ENCODE assay signal across 13 cellular contexts in the genomic region with DNA sequence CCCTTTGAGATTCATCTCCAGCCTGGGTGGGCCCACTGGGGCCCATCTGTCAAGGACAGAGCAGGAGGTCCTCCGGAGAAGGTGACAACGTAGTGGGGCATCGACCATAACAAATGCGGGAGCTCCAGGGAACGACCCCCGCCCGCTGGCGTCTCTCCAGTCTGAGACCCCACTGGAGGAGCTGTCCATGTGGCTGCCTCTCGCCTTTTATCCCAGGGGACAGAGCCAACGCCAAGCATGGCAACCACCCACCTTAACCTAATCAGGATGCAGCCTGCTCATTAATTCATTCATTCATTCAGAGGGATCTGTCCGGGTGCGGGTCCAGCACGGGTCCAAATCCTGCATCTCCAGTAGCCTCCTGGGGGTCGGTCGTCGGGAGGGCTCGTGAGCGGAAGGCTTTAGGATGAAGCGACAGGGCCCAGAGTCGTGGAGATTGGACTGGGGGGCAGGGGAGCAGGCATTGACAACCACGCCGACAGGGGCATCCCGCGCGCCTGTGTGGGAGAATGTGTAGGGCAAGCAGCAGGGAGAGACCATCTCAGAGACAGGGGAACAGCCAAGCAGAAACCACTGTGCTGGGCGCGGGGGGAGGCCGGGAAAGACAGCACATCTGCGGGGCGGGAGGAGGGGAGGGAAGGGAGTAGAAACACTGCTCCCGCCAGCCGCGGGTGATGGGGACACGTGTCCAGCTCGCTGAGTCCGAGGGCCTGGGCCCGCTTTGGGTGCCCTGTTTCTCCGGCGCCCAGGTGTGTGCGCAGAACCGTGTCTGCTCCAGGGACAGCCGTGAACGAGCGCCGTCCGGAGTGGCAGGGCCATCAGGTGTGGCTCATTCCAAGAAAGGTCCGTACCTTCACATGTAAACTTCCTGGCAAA. TPM values are rescaled to one million over a fixed set of nuclear protein-coding genes. Genes with fewer than 3 reads are reported as not detected.
DNase-seq lines count a peak whose midpoint lies in the region; ATAC-seq and TF ChIP-seq lines count a peak whose summit lies in the region.
"Had no signal": no experiment of that assay in that cellular context is flagged by ENCODE, and none has a peak within 500 bp of the region (broad histone marks: within the 10 kb centered on the region; RNA-seq: fewer than 3 reads in every experiment).

No MANE protein-coding gene starts in this region.

- H3K79me1 ChIP-seq in neuronal stem cell (ENCODE audit: low read depth, low read length) = no peaks in the 10 kb centered on the region

- no peak overlapping the region for H2BK5ac ChIP-seq in neuronal stem cell (ENCODE audit: low read length)

- intact Hi-C loops in activated T-helper 1 cell treated with anti-CD3 and anti-CD28 coated beads, Interleukin-12 subunit alpha, Interleukin-12 subunit beta, Interleukin-2, Interleukin-4 antibody, amounts not matched to agents 30 ng/mL and 10 ng/mL and 1 ng/mL, durations not matched to agents 14 hours and 24 hours and 36 hours (cut with micrococcal nuclease) = no loop called here

- TF ChIP-seq CTCF in RWPE1 (conservative IDR thresholded peaks at IDR 0.05; ENCODE audit: low read depth) = no peak

- CTCF ChIA-PET in RWPE1 (lab: Yijun Ruan, JAX) = interaction anchor here (0.6 kb wide), 1 partner anchor 78 kb away, joined by 3 read pairs; no protein-coding TSS in a partner anchor

- DNase-seq in T-helper 1 cell (no peak), neuronal stem cell (ENCODE audit: low spot score) (no peak), RWPE1 (ENCODE audit: low spot score) (no peak)
- DNase-seq in activated T-helper 1 cell treated with anti-CD3 and anti-CD28 coated beads, Interleukin-12 subunit alpha, Interleukin-12 subunit beta, Interleukin-2, Interleukin-4 antibody, amounts not matched to agents 30 ng/mL and 10 ng/mL and 1 ng/mL, durations not matched to agents 14 hours and 24 hours and 36 hours (ENCODE audit: low spot score) = no peak
- DNase-seq in stimulated activated CD4-positive, alpha-beta T cell treated with anti-CD3 and anti-CD28 coated beads, Interleukin-12 subunit alpha, Interleukin-12 subunit beta, amount 100 ng/mL, for 4 hours = no peak
- DNase-seq: activated gamma-delta T cell, gastrocnemius medialis, NCI-H510A had no signal

- H3K14ac ChIP-seq in neuronal stem cell (ENCODE audit: low read length) = no peak overlapping the region

- ATAC-seq in HG03135 (IDR thresholded peaks at IDR 0.05; ENCODE audit: unreplicated experiment) = no peak
- ATAC-seq: gastrocnemius medialis had no signal

- no peak overlapping the region for H2BK120ac ChIP-seq in neuronal stem cell (ENCODE audit: low read depth, low read length)

- H3K36me3 ChIP-seq in iPS-15b (ENCODE audit: control insufficient read depth, insufficient read depth, low read length) (no peaks in the 10 kb centered on the region), neuronal stem cell (replicated peaks in 1 of 2; ENCODE audit: control insufficient read depth in 2 of 2, insufficient read depth in 2 of 2, low read length in 2 of 2) (no peaks in the 10 kb centered on the region)
- H3K36me3 ChIP-seq: gastrocnemius medialis had no signal

- H3K4me3 ChIP-seq in iPS-15b (ENCODE audit: low read depth, low read length) (peak overlapping the region; percentile 50), neuronal stem cell (ENCODE audit: low read length in 2 of 2) (no peak overlapping the region)

- H3K27ac ChIP-seq in neuronal stem cell (replicated peaks; ENCODE audit: low read length) = no peak overlapping the region
- no peak overlapping the region for H3K27ac ChIP-seq in RWPE1
- H3K27ac ChIP-seq: 22Rv1, gastrocnemius medialis, Peyer's patch had no signal

- no peak overlapping the region for H4K8ac ChIP-seq in neuronal stem cell (ENCODE audit: low read depth, low read length)

- no peaks in the 10 kb centered on the region for H3K4me1 ChIP-seq in iPS-15b (ENCODE audit: control insufficient read depth, insufficient read depth, low read length)
- peaks cover 2 to 4% of the 10 kb centered on the region in 2 donors for H3K4me1 ChIP-seq in neuronal stem cell (ENCODE audit: control insufficient read depth in 2 of 2, insufficient read depth in 1 of 2, low read depth in 1 of 2, low read length in 2 of 2)

- peak overlapping the region; percentile 58 for H2AK5ac ChIP-seq in neuronal stem cell (ENCODE audit: low read depth, low read length)

- H3K9ac ChIP-seq in iPS-15b (ENCODE audit: low read depth, low read length) (no peak overlapping the region), neuronal stem cell (ENCODE audit: low read depth, low read length, poor library complexity) (no peak overlapping the region)

- no CpG with 5 or more reads among the region's 47 CpGs for WGBS in neuronal stem cell (ENCODE audit: extremely low coverage in 2 of 2, insufficient read length in 2 of 2, insufficient replicate concordance in 1 of 2), 2 donors

- H4K91ac ChIP-seq in neuronal stem cell (ENCODE audit: low read depth, low read length, poor library complexity) = no peak overlapping the region

- peaks cover 4% of the 10 kb centered on the region for H3K9me3 ChIP-seq in iPS-15b (ENCODE audit: control insufficient read depth, insufficient read depth, low read length)
- peaks cover 12 to 26% of the 10 kb centered on the region in 2 donors for H3K9me3 ChIP-seq in neuronal stem cell (replicated peaks in 1 of 2; ENCODE audit: control insufficient read depth in 2 of 2, insufficient read depth in 1 of 2, low read depth in 1 of 2, low read length in 2 of 2)
- H3K9me3 ChIP-seq: gastrocnemius medialis, Peyer's patch had no signal

- no peak overlapping the region for H2AFZ ChIP-seq in neuronal stem cell (ENCODE audit: low read length)

- peak overlapping the region; percentile 66 for H3K4me3 Mint-ChIP-seq in T-helper 1 cell treated with Interleukin-12 subunit alpha and Interleukin-12 subunit beta and Interleukin-4 antibody, amounts not matched to agents 30 μg/mL and 1 μg/mL, for 36 hours
- H3K4me3 Mint-ChIP-seq in activated T-helper 1 cell treated with anti-CD3 and anti-CD28 coated beads, Interleukin-12 subunit alpha, Interleukin-12 subunit beta, Interleukin-2, Interleukin-4 antibody, amounts not matched to agents 30 ng/mL and 10 ng/mL and 1 ng/mL, durations not matched to agents 14 hours and 24 hours and 36 hours = peak overlapping the region; percentile 80

- H3K27ac Mint-ChIP-seq in T-helper 1 cell treated with Interleukin-12 subunit alpha and Interleukin-12 subunit beta and Interleukin-4 antibody, amounts not matched to agents 30 μg/mL and 1 μg/mL, for 36 hours = no peak overlapping the region
- no peak overlapping the region for H3K27ac Mint-ChIP-seq in activated T-helper 1 cell treated with anti-CD3 and anti-CD28 coated beads, Interleukin-12 subunit alpha, Interleukin-12 subunit beta, Interleukin-2, Interleukin-4 antibody, amounts not matched to agents 30 ng/mL and 10 ng/mL and 1 ng/mL, durations not matched to agents 14 hours and 24 hours and 36 hours

- no peak overlapping the region for H2BK12ac ChIP-seq in neuronal stem cell (ENCODE audit: low read length)

- peak overlapping the region; percentile 27 for H3K18ac ChIP-seq in neuronal stem cell (ENCODE audit: low read length)

- POLR2A ChIA-PET in RWPE1 (lab: Yijun Ruan, JAX; ENCODE audit: low non-redundant PET) = no interaction called here

- no peak overlapping the region for H2BK15ac ChIP-seq in neuronal stem cell (ENCODE audit: low read length)

- H3K36me3 Mint-ChIP-seq in T-helper 1 cell treated with Interleukin-12 subunit alpha and Interleukin-12 subunit beta and Interleukin-4 antibody, amounts not matched to agents 30 μg/mL and 1 μg/mL, for 36 hours (ENCODE audit: low read depth) = peaks cover 2% of the 10 kb centered on the region
- peaks cover 10% of the 10 kb centered on the region for H3K36me3 Mint-ChIP-seq in activated T-helper 1 cell treated with anti-CD3 and anti-CD28 coated beads, Interleukin-12 subunit alpha, Interleukin-12 subunit beta, Interleukin-2, Interleukin-4 antibody, amounts not matched to agents 30 ng/mL and 10 ng/mL and 1 ng/mL, durations not matched to agents 14 hours and 24 hours and 36 hours (ENCODE audit: low read depth)

- H3K4ac ChIP-seq in neuronal stem cell (ENCODE audit: low read length) = no peak overlapping the region

- no peaks in the 10 kb centered on the region for H3K9me3 Mint-ChIP-seq in T-helper 1 cell treated with Interleukin-12 subunit alpha and Interleukin-12 subunit beta and Interleukin-4 antibody, amounts not matched to agents 30 μg/mL and 1 μg/mL, for 36 hours
- no peaks in the 10 kb centered on the region for H3K9me3 Mint-ChIP-seq in activated T-helper 1 cell treated with anti-CD3 and anti-CD28 coated beads, Interleukin-12 subunit alpha, Interleukin-12 subunit beta, Interleukin-2, Interleukin-4 antibody, amounts not matched to agents 30 ng/mL and 10 ng/mL and 1 ng/mL, durations not matched to agents 14 hours and 24 hours and 36 hours

- H3K27me3 Mint-ChIP-seq in T-helper 1 cell treated with Interleukin-12 subunit alpha and Interleukin-12 subunit beta and Interleukin-4 antibody, amounts not matched to agents 30 μg/mL and 1 μg/mL, for 36 hours (ENCODE audit: low read depth) = peaks cover 12% of the 10 kb centered on the region
- H3K27me3 Mint-ChIP-seq in activated T-helper 1 cell treated with anti-CD3 and anti-CD28 coated beads, Interleukin-12 subunit alpha, Interleukin-12 subunit beta, Interleukin-2, Interleukin-4 antibody, amounts not matched to agents 30 ng/mL and 10 ng/mL and 1 ng/mL, durations not matched to agents 14 hours and 24 hours and 36 hours (ENCODE audit: insufficient read depth) = peaks cover 13% of the 10 kb centered on the region

- H3K27me3 ChIP-seq in iPS-15b (ENCODE audit: control insufficient read depth, insufficient read depth, low read length) = peaks cover 67% of the 10 kb centered on the region
- peaks cover 25 to 63% (median 30%) of the 10 kb centered on the region in 3 experiments for H3K27me3 ChIP-seq in neuronal stem cell (ENCODE audit: control insufficient read depth in 3 of 3, insufficient read depth in 3 of 3, low read depth in 1 of 3, low read length in 3 of 3)
- H3K27me3 ChIP-seq: gastrocnemius medialis, Peyer's patch had no signal

- peaks cover 14% of the 10 kb centered on the region for H3K4me1 Mint-ChIP-seq in T-helper 1 cell treated with Interleukin-12 subunit alpha and Interleukin-12 subunit beta and Interleukin-4 antibody, amounts not matched to agents 30 μg/mL and 1 μg/mL, for 36 hours (ENCODE audit: low read depth)
- H3K4me1 Mint-ChIP-seq in activated T-helper 1 cell treated with anti-CD3 and anti-CD28 coated beads, Interleukin-12 subunit alpha, Interleukin-12 subunit beta, Interleukin-2, Interleukin-4 antibody, amounts not matched to agents 30 ng/mL and 10 ng/mL and 1 ng/mL, durations not matched to agents 14 hours and 24 hours and 36 hours (ENCODE audit: low read depth) = peaks cover 17% of the 10 kb centered on the region

- peak overlapping the region; percentile 46 for H3K23ac ChIP-seq in neuronal stem cell (ENCODE audit: low read depth, low read length, poor library complexity)

- peak overlapping the region; percentile 22 for H3K4me2 ChIP-seq in neuronal stem cell (ENCODE audit: insufficient read depth, low read length, poor library complexity, severe bottlenecking)

RNA-seq across cellular contexts. Expression of a gene that starts 1.9 kb away (rescaled TPM):
- 1.2 and 1.7 TPM in 2 replicates for total RNA-seq in activated T-helper 1 cell treated with anti-CD3 and anti-CD28 coated beads, Interleukin-12 subunit alpha, Interleukin-12 subunit beta, Interleukin-2, Interleukin-4 antibody, amounts not matched to agents 30 ng/mL and 10 ng/mL and 1 ng/mL, durations not matched to agents 14 hours and 24 hours and 36 hours
- polyA plus RNA-seq in neuronal stem cell (2013, experiment 1 of 2) = 2.0 TPM
- polyA plus RNA-seq in neuronal stem cell (2013, experiment 2 of 2) = 1.6 TPM

RNA-seq across cellular contexts. Expression of a gene that starts 24.4 kb away (rescaled TPM):
- 102 and 111 TPM in 2 replicates for total RNA-seq in activated T-helper 1 cell treated with anti-CD3 and anti-CD28 coated beads, Interleukin-12 subunit alpha, Interleukin-12 subunit beta, Interleukin-2, Interleukin-4 antibody, amounts not matched to agents 30 ng/mL and 10 ng/mL and 1 ng/mL, durations not matched to agents 14 hours and 24 hours and 36 hours
- 75.1 TPM for polyA plus RNA-seq in neuronal stem cell (2013, experiment 1 of 2)
- 77.2 TPM for polyA plus RNA-seq in neuronal stem cell (2013, experiment 2 of 2)
